Comparison of ENCODE assay signal across 8 cellular contexts in the genomic region with DNA sequence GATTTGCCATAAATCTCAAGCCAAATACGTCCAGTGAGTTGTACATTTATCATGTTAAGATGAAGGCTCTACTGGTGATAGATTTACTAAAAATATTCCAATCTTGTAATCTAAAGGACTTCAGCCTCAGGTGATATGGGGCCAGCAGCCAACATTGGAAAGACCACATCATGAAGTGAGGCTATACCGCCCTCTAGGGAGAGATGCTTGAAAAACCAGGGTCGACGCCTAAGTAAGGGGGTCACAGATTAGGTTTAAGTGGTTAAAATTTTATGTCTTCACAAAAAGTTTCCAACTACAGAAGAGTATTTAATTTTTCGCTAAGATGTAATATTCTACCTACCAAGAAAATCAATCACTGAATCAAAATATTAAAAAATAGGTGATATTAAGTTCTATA.
A peak's percentile ranks its signal among the peaks of the same experiment; 100 is the strongest.
DNase-seq lines count a peak whose midpoint lies in the region; ATAC-seq and TF ChIP-seq lines count a peak whose summit lies in the region.

No MANE protein-coding gene starts in this region.

- peak overlapping the region; percentile 21 for H3K4me3 Mint-ChIP-seq in stimulated activated naive CD8-positive, alpha-beta T cell treated with anti-CD3 and anti-CD28 coated beads, Interleukin-15, Interleukin-2, amounts not matched to agents 100 ng/mL and 50 ng/mL, for 24 hours

- H3K27ac Mint-ChIP-seq in stimulated activated naive CD8-positive, alpha-beta T cell treated with anti-CD3 and anti-CD28 coated beads, Interleukin-15, Interleukin-2, amounts not matched to agents 100 ng/mL and 50 ng/mL, for 24 hours, result peak overlapping the region; percentile 80

- no peak overlapping the region for H3K4me3 ChIP-seq in epithelial cell of esophagus (ENCODE audit: low read length)

- no peaks in the 10 kb centered on the region for H3K9me3 Mint-ChIP-seq in stimulated activated naive CD8-positive, alpha-beta T cell treated with anti-CD3 and anti-CD28 coated beads, Interleukin-15, Interleukin-2, amounts not matched to agents 100 ng/mL and 50 ng/mL, for 24 hours

- H3K27me3 Mint-ChIP-seq in stimulated activated naive CD8-positive, alpha-beta T cell treated with anti-CD3 and anti-CD28 coated beads, Interleukin-15, Interleukin-2, amounts not matched to agents 100 ng/mL and 50 ng/mL, for 24 hours, result no peaks in the 10 kb centered on the region

- no peak for DNase-seq in stimulated activated naive CD8-positive, alpha-beta T cell treated with anti-CD3 and anti-CD28 coated beads, Interleukin-15, Interleukin-2, amounts not matched to agents 100 U/mL and 50 U/mL, for 24 hours
- DNase-seq in NAMALWA (ENCODE audit: low spot score) (peak; percentile 58), epithelial cell of esophagus (ENCODE audit: low read depth) (peak; percentile 32), NCI-H446 treated with DMSO at 0.1 percent for 48 hours (lab: John Stamatoyannopoulos, UW) (no peak), DMS79 treated with DMSO at 0.1 percent for 48 hours (lab: John Stamatoyannopoulos, UW) (no peak)

- peak; percentile 43 for TF ChIP-seq CTCF in epithelial cell of esophagus (IDR thresholded peaks at IDR 0.05; ENCODE audit: insufficient read depth, low read depth, low read length, missing control alignments)

- peaks cover 99% of the 10 kb centered on the region for H3K4me1 Mint-ChIP-seq in stimulated activated naive CD8-positive, alpha-beta T cell treated with anti-CD3 and anti-CD28 coated beads, Interleukin-15, Interleukin-2, amounts not matched to agents 100 ng/mL and 50 ng/mL, for 24 hours (ENCODE audit: low read depth)

- H3K36me3 Mint-ChIP-seq in stimulated activated naive CD8-positive, alpha-beta T cell treated with anti-CD3 and anti-CD28 coated beads, Interleukin-15, Interleukin-2, amounts not matched to agents 100 ng/mL and 50 ng/mL, for 24 hours (ENCODE audit: low read depth), result peaks cover 32% of the 10 kb centered on the region

- ATAC-seq in stimulated activated naive CD8-positive, alpha-beta T cell treated with anti-CD3 and anti-CD28 coated beads, Interleukin-15, Interleukin-2, amounts not matched to agents 100 U/mL and 50 U/mL, for 24 hours, result no peak
- ATAC-seq in HG03469 (IDR thresholded peaks at IDR 0.05; ENCODE audit: unreplicated experiment) (no peak), GM18909 (IDR thresholded peaks at IDR 0.05; ENCODE audit: poor library complexity, unreplicated experiment) (no peak)

Comparison
In these comparisons a context has a peak if more than half of its experiments do, and no peak if none do; other contexts are left out.
1. DNase-seq: peak in NAMALWA (single experiment) and epithelial cell of esophagus (single experiment); none in stimulated activated naive CD8-positive, alpha-beta T cell treated with anti-CD3 and anti-CD28 coated beads, Interleukin-15, Interleukin-2, amounts not matched to agents 100 U/mL and 50 U/mL, for 24 hours (single experiment), NCI-H446 treated with DMSO at 0.1 percent for 48 hours (single experiment) and DMS79 treated with DMSO at 0.1 percent for 48 hours (single experiment).